ENCODE assay signal across 8 cellular contexts in genomic region chr9:70044450-70045307, GRCh38. TPM values are rescaled to one million over a fixed set of nuclear protein-coding genes. Genes with fewer than 3 reads are reported as not detected.
DNase-seq lines count a peak whose midpoint lies in the region; ATAC-seq and TF ChIP-seq lines count a peak whose summit lies in the region.

No MANE protein-coding gene starts in this region.

- peaks cover 79% of the 10 kb centered on the region for H3K27me3 Mint-ChIP-seq in endodermal cell (ENCODE audit: insufficient read depth)

- H3K36me3 ChIP-seq in ACC112 (ENCODE audit: insufficient read depth, low read length) (no peaks in the 10 kb centered on the region), MG63 (no peaks in the 10 kb centered on the region), endodermal cell (ENCODE audit: control insufficient read depth, insufficient read depth, low read length) (no peaks in the 10 kb centered on the region), mucosa of stomach (ENCODE audit: control insufficient read depth, insufficient read depth, low read length) (no peaks in the 10 kb centered on the region), BE2C (no peaks in the 10 kb centered on the region)

- peak overlapping the region; percentile 57 for H3K4me3 Mint-ChIP-seq in endodermal cell

- no peaks in the 10 kb centered on the region for H3K9me3 Mint-ChIP-seq in endodermal cell

- no peaks in the 10 kb centered on the region for H3K9me3 ChIP-seq in MG63
- H3K9me3 ChIP-seq in endodermal cell (ENCODE audit: control insufficient read depth, low read length), result no peaks in the 10 kb centered on the region
- no peaks in the 10 kb centered on the region for H3K9me3 ChIP-seq in mucosa of stomach (ENCODE audit: control insufficient read depth, low read length)
- no peaks in the 10 kb centered on the region for H3K9me3 ChIP-seq in BE2C

- H2AFZ ChIP-seq in ACC112 (ENCODE audit: low read length, unreplicated experiment), result peak overlapping the region; percentile 90

- H3K4me3 ChIP-seq in ACC112 (ENCODE audit: low read depth, low read length) (peak overlapping the region; percentile 84), MG63 (peak overlapping the region; percentile 27), endodermal cell (ENCODE audit: low read length) (peak overlapping the region; percentile 82), mucosa of stomach (ENCODE audit: low read length) (peak overlapping the region; percentile 23), BE2C (ENCODE audit: low read depth, low read length) (no peak overlapping the region)

- no peak overlapping the region for H3K27ac Mint-ChIP-seq in endodermal cell

- H3K27me3 ChIP-seq in ACC112 (ENCODE audit: insufficient read depth, low read length) (no peaks in the 10 kb centered on the region), MG63 (no peaks in the 10 kb centered on the region), endodermal cell (ENCODE audit: control insufficient read depth, insufficient read depth, low read length, poor library complexity, severe bottlenecking) (peaks cover 65% of the 10 kb centered on the region), mucosa of stomach (ENCODE audit: control insufficient read depth, insufficient read depth, low read length) (peaks cover 21% of the 10 kb centered on the region), BE2C (no peaks in the 10 kb centered on the region)

- 8 to 33% methylated on average over 13 to 29 of the region's 29 CpGs for WGBS in endodermal cell (ENCODE audit: insufficient coverage in 1 of 2, insufficient read length in 1 of 2), 2 experiments

- H3K4me1 Mint-ChIP-seq in endodermal cell, result peaks cover 13% of the 10 kb centered on the region

- H3K27ac ChIP-seq in ACC112 (ENCODE audit: low read depth, low read length), result no peak overlapping the region
- no peak overlapping the region for H3K27ac ChIP-seq in endodermal cell (ENCODE audit: low read depth, low read length)

- H3K4me1 ChIP-seq in ACC112 (ENCODE audit: control insufficient read depth, insufficient read depth, low read length, unreplicated experiment) (peaks cover 14% of the 10 kb centered on the region), endodermal cell (ENCODE audit: control insufficient read depth, insufficient read depth, low read length) (no peaks in the 10 kb centered on the region), mucosa of stomach (ENCODE audit: control insufficient read depth, insufficient read depth, low read length) (peaks cover 15% of the 10 kb centered on the region), BE2C (no peaks in the 10 kb centered on the region)

- DNase-seq in MG63 (peak; percentile 14), endodermal cell (peak; percentile 86), NCI-H2107 (lab: John Stamatoyannopoulos, UW) (no peak), NCI-H1105 treated with DMSO at 0.1 percent for 48 hours (lab: John Stamatoyannopoulos, UW) (no peak), BE2C (no peak)

- no peak for TF ChIP-seq CTCF in endodermal cell (conservative IDR thresholded peaks at IDR 0.05)
- no peak for TF ChIP-seq CTCF in BE2C (IDR thresholded peaks at IDR 0.05; ENCODE audit: low read depth, low read length)

- no peak for ATAC-seq in HG02759 (IDR thresholded peaks at IDR 0.05; ENCODE audit: unreplicated experiment)

- no peaks in the 10 kb centered on the region for H3K79me2 ChIP-seq in ACC112 (ENCODE audit: control insufficient read depth, insufficient read depth, low read length, unreplicated experiment)

- H3K9ac ChIP-seq in endodermal cell (ENCODE audit: extremely low read depth, low read length, poor library complexity, severe bottlenecking), result peak overlapping the region; percentile 31
- peak overlapping the region; percentile 61 for H3K9ac ChIP-seq in mucosa of stomach (ENCODE audit: low read length)

- H3K36me3 Mint-ChIP-seq in endodermal cell (ENCODE audit: low read depth), result no peaks in the 10 kb centered on the region

RNA-seq across cellular contexts. Expression of gene MAMDC2, which starts 1.0 kb away (rescaled TPM):
- total RNA-seq in MG63 (2014; rRNA removed; shearing (Covaris generic); ENCODE audit: low replicate concordance), result not detected in 2 replicates
- 1 to 10 TPM in 1 of 2 donors, under 1 TPM in 1; 0.44 to 1.4 TPM for total RNA-seq in endodermal cell
- polyA plus RNA-seq in endodermal cell (2013, experiment 1 of 2), result 6.9 TPM
- polyA plus RNA-seq in endodermal cell (2013, experiment 2 of 2), result 9.6 TPM
- polyA plus RNA-seq in BE2C (2012; ENCODE audit: insufficient read depth, insufficient read length, low read depth), result not detected

Comparison
In these comparisons a context has a peak if more than half of its experiments do, and no peak if none do; other contexts are left out.
1. DNase-seq: peak in MG63 (single experiment) and endodermal cell (single experiment); none in NCI-H2107 (single experiment), NCI-H1105 treated with DMSO at 0.1 percent for 48 hours (single experiment) and BE2C (single experiment).